1 cellular context compared by ENCODE assay signal in genomic region chr19:4064073-4064550, GRCh38.
TF ChIP-seq lines count a peak whose summit lies in the region.

No MANE protein-coding gene starts in this region.

TF ChIP-seq in GM23338, 12 proteins besides CTCF, POLR2A, EP300 and RAD21 (continued from another document):
- TF ChIP-seq REST (IDR thresholded peaks at IDR 0.05; ENCODE audit: unreplicated experiment), result no peak
- no peak for TF ChIP-seq POLR2AphosphoS5 (IDR thresholded peaks at IDR 0.05; ENCODE audit: low read depth)
- TF ChIP-seq CREB1 (CRISPR knock-in tag; IDR thresholded peaks at IDR 0.05; ENCODE audit: low read depth), result no peak
- TF ChIP-seq ETS1 (IDR thresholded peaks at IDR 0.05), result no peak
- TF ChIP-seq NANOG (IDR thresholded peaks at IDR 0.05; ENCODE audit: borderline replicate concordance), result no peak
